ENCODE assay signal across 24 cellular contexts in genomic region chr12:25975179-25975578, GRCh38. TPM values are rescaled to one million over a fixed set of nuclear protein-coding genes. Genes with fewer than 3 reads are reported as not detected.
"Had no signal": no experiment of that assay in that cellular context is flagged by ENCODE, and none has a peak within 500 bp of the region (broad histone marks: within the 10 kb centered on the region; RNA-seq: fewer than 3 reads in every experiment).

No MANE protein-coding gene starts in this region.

- H3K4me3 Mint-ChIP-seq: activated CD8-positive, alpha-beta T cell treated with anti-CD3 and anti-CD28 coated beads for 36 hours; activated naive CD8-positive, alpha-beta T cell treated with anti-CD3 and anti-CD28 coated beads, Interleukin-2, amount 10 ng/mL, durations not matched to agents 7 days and 5 days; T-cell had no signal

- H3K27me3 ChIP-seq: adrenal gland, breast epithelium had no signal

- H3K4me1 Mint-ChIP-seq: activated naive CD8-positive, alpha-beta T cell treated with anti-CD3 and anti-CD28 coated beads, Interleukin-2, amount 10 ng/mL, durations not matched to agents 7 days and 5 days had no signal

- H3K36me3 ChIP-seq: adrenal gland, breast epithelium, WERI-Rb-1 had no signal

- H3K4me1 ChIP-seq: breast epithelium had no signal

- H3K9me3 ChIP-seq: adrenal gland, breast epithelium had no signal

- H3K4me3 ChIP-seq: adrenal gland, SK-N-MC had no signal

- H3K9me3 Mint-ChIP-seq: activated CD8-positive, alpha-beta T cell treated with anti-CD3 and anti-CD28 coated beads for 36 hours; activated naive CD8-positive, alpha-beta T cell treated with anti-CD3 and anti-CD28 coated beads, Interleukin-2, amount 10 ng/mL, durations not matched to agents 7 days and 5 days; T-cell had no signal

- DNase-seq: activated CD4-positive, alpha-beta T cell treated with anti-CD3 and anti-CD28 coated beads for 4 hours; activated CD8-positive, alpha-beta memory T cell treated with anti-CD3 and anti-CD28 coated beads, Interleukin-2, amount 50 U/mL, for 4 hours; activated CD8-positive, alpha-beta T cell treated with anti-CD3 and anti-CD28 coated beads for 36 hours; activated naive CD4-positive, alpha-beta T cell treated with anti-CD3 and anti-CD28 coated beads, Interleukin-2, amount 50 U/mL, for 16 hours; activated naive CD8-positive, alpha-beta T cell treated with anti-CD3 and anti-CD28 coated beads, Interleukin-2, amount 10 ng/mL, durations not matched to agents 7 days and 5 days; adrenal gland; anterior cingulate cortex; caudate nucleus; KG1; NCI-H1092; NCI-H1417; NCI-H2029; NCI-H2107; NCI-H2171 treated with DMSO at 0.1 percent for 48 hours; NCI-H226; NCI-H526; NCI-H82; RPMI8226; T-cell; T-helper 2 cell; WERI-Rb-1 had no signal

- H3K27ac Mint-ChIP-seq: activated CD8-positive, alpha-beta T cell treated with anti-CD3 and anti-CD28 coated beads for 36 hours; activated naive CD8-positive, alpha-beta T cell treated with anti-CD3 and anti-CD28 coated beads, Interleukin-2, amount 10 ng/mL, durations not matched to agents 7 days and 5 days; T-cell had no signal

- H3K36me3 Mint-ChIP-seq: activated naive CD8-positive, alpha-beta T cell treated with anti-CD3 and anti-CD28 coated beads, Interleukin-2, amount 10 ng/mL, durations not matched to agents 7 days and 5 days; T-cell had no signal

- H3K27ac ChIP-seq: adrenal gland, SK-N-MC, WERI-Rb-1 had no signal

RNA-seq across cellular contexts. Expression of gene RASSF8, which starts 16.7 kb away (rescaled TPM):
- total RNA-seq: activated CD8-positive, alpha-beta T cell treated with anti-CD3 and anti-CD28 coated beads for 36 hours; OCI-LY7 had no signal
